ENCODE assay signal across 1 cellular context in the genomic region with DNA sequence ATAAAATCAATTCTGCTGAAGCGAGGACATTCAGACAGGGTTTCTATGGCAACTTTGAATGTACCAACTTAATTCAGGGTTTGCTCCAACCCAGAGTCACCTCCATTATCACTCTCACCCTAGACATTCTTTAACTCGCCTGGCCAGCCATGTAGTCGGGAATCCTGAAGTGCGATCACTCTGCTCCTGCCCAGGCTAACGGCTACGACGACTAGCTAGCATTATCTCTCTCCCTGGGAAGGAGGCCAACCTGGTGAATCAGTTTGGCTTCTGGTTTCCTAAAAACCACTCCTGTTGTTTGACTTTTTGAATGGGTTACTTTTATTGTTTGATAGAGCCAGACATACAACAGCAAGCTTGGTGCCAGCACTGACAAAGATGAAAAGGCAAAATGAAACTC.
TF ChIP-seq lines count a peak whose summit lies in the region.

No MANE protein-coding gene starts in this region.

TF ChIP-seq in H1, 55 proteins besides CTCF, POLR2A, EP300 and RAD21 (continued from another document):
- TF ChIP-seq YY1 (IDR thresholded peaks at IDR 0.05; ENCODE audit: low read depth, low read length) (no peak), JUND (IDR thresholded peaks at IDR 0.05; ENCODE audit: low read length) (no peak), TCF12 (IDR thresholded peaks at IDR 0.05; ENCODE audit: low read depth, low read length) (no peak), SIRT6 (IDR thresholded peaks at IDR 0.05; ENCODE audit: low read length) (no peak), SP4 (IDR thresholded peaks at IDR 0.05; ENCODE audit: low read length) (no peak), TAF7 (optimal IDR thresholded peaks at IDR 0.05; ENCODE audit: borderline replicate concordance, low read depth, low read length) (no peak), CBX5 (IDR thresholded peaks at IDR 0.05; ENCODE audit: low read depth, low read length) (no peak)
- TF ChIP-seq, protein P1, sequence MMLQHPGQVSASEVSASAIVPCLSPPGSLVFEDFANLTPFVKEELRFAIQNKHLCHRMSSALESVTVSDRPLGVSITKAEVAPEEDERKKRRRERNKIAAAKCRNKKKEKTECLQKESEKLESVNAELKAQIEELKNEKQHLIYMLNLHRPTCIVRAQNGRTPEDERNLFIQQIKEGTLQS (IDR thresholded peaks at IDR 0.05; ENCODE audit: insufficient read depth, low read depth, low read length): no peak
